Comparison of ENCODE assay signal across 8 cellular contexts in genomic region chr16:67562918-67563707, GRCh38. TPM values are rescaled to one million over a fixed set of nuclear protein-coding genes. Genes with fewer than 3 reads are reported as not detected.
A peak's percentile ranks its signal among the peaks of the same experiment; 100 is the strongest.
DNase-seq lines count a peak whose midpoint lies in the region; ATAC-seq and TF ChIP-seq lines count a peak whose summit lies in the region.

No MANE protein-coding gene starts in this region.

- no peaks in the 10 kb centered on the region for H3K9me3 Mint-ChIP-seq in mesothelial cell of epicardium

- H3K27me3 ChIP-seq in endocrine pancreas (ENCODE audit: control insufficient read depth, insufficient read depth, low read length), result no peaks in the 10 kb centered on the region

- no peaks in the 10 kb centered on the region for H3K27me3 Mint-ChIP-seq in mesothelial cell of epicardium (ENCODE audit: low read depth)

- H3K4me1 Mint-ChIP-seq in mesothelial cell of epicardium, result peaks cover 20% of the 10 kb centered on the region

- DNase-seq in DMS53 (lab: John Stamatoyannopoulos, UW) (peak; percentile 76), DMS53 treated with DMSO at 0.1 percent for 48 hours (lab: John Stamatoyannopoulos, UW; ENCODE audit: unreplicated experiment) (no peak), NCI-H146 (lab: John Stamatoyannopoulos, UW) (peak; percentile 62), mesothelial cell of epicardium (ENCODE audit: low spot score in 2 of 2, unreplicated experiment in 2 of 2) (peak; percentile 50 to 74)
- DNase-seq in activated CD8-positive, alpha-beta memory T cell treated with anti-CD3 and anti-CD28 coated beads for 4 hours (ENCODE audit: low read depth in 2 of 2), result peak; percentile 27 to 32
- peak; percentile 69 for DNase-seq in stimulated activated CD8-positive, alpha-beta memory T cell treated with anti-CD3 and anti-CD28 coated beads, Interleukin-4, amount 100 ng/mL, for 48 hours

- ATAC-seq in HG02610 (IDR thresholded peaks at IDR 0.05; ENCODE audit: unreplicated experiment), result peak; percentile 5

- peaks cover 16% of the 10 kb centered on the region for H3K4me1 ChIP-seq in endocrine pancreas (ENCODE audit: control insufficient read depth, insufficient read depth, low read length)

- TF ChIP-seq CTCF in mesothelial cell of epicardium (IDR thresholded peaks at IDR 0.05; ENCODE audit: unreplicated experiment), result peak; percentile 30

- H3K4me3 ChIP-seq in endocrine pancreas (ENCODE audit: control insufficient read depth, insufficient read depth, low read length), result peak overlapping the region; percentile 95

- no peaks in the 10 kb centered on the region for H3K9me3 ChIP-seq in endocrine pancreas (ENCODE audit: control insufficient read depth, low read length)

- peak overlapping the region; percentile 88 for H3K9ac ChIP-seq in endocrine pancreas (ENCODE audit: control insufficient read depth, insufficient read depth, low read length)

- peak overlapping the region; percentile 97 for H3K27ac Mint-ChIP-seq in mesothelial cell of epicardium

- H3K4me3 Mint-ChIP-seq in mesothelial cell of epicardium, result peak overlapping the region; percentile 86

- H3K36me3 ChIP-seq in endocrine pancreas (ENCODE audit: control insufficient read depth, insufficient read depth, low read length), result no peaks in the 10 kb centered on the region

- H3K36me3 Mint-ChIP-seq in mesothelial cell of epicardium, result no peaks in the 10 kb centered on the region

RNA-seq across cellular contexts. Expression of gene CTCF, which starts 0.8 kb away (rescaled TPM):
- total RNA-seq in mesothelial cell of epicardium, result 58.0 to 61.4 TPM (median 60.5 TPM) in 3 replicates

RNA-seq across cellular contexts. Expression of gene RIPOR1, which starts 34.5 kb away (rescaled TPM):
- 55.9 to 69.2 TPM (median 58.9 TPM) in 3 replicates for total RNA-seq in mesothelial cell of epicardium
